1 cellular context compared by ENCODE assay signal in the genomic region with DNA sequence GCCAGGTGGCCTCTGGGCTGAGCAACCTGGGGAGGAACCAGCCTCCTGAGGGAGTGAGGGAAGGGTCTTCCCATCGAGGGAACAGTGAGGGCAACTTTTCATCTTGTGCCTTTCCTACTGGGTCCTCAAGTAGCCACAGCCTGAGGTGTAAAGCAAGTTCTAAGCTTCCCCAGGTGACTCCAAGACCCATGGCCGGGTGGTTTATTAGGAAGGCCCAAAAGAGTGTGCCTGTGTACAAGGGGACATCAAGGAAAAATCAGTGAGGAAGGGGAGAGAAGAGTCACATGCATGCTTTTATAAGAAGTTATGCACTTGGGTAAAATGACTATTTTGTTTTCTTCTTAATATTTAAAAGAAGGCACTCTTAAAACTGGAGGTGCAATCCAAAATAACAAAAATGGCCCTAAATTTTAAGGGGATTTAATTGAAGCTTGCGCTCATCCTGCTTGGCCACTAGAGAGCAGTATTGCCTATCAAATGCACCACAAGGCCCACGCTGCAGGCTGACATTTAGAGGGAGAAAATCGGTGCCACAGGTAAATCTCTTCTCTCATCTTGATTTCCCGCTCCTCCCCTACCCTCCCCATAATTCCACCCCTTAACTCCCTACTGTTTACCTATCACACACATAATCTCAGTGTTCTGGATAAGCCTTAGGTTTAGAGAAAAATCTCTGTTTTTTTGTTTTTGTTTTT.
TF ChIP-seq lines count a peak whose summit lies in the region.

No MANE protein-coding gene starts in this region.

TF ChIP-seq in GM23338, 12 proteins besides CTCF, POLR2A, EP300 and RAD21 (continued from another document):
- TF ChIP-seq, protein P1, sequence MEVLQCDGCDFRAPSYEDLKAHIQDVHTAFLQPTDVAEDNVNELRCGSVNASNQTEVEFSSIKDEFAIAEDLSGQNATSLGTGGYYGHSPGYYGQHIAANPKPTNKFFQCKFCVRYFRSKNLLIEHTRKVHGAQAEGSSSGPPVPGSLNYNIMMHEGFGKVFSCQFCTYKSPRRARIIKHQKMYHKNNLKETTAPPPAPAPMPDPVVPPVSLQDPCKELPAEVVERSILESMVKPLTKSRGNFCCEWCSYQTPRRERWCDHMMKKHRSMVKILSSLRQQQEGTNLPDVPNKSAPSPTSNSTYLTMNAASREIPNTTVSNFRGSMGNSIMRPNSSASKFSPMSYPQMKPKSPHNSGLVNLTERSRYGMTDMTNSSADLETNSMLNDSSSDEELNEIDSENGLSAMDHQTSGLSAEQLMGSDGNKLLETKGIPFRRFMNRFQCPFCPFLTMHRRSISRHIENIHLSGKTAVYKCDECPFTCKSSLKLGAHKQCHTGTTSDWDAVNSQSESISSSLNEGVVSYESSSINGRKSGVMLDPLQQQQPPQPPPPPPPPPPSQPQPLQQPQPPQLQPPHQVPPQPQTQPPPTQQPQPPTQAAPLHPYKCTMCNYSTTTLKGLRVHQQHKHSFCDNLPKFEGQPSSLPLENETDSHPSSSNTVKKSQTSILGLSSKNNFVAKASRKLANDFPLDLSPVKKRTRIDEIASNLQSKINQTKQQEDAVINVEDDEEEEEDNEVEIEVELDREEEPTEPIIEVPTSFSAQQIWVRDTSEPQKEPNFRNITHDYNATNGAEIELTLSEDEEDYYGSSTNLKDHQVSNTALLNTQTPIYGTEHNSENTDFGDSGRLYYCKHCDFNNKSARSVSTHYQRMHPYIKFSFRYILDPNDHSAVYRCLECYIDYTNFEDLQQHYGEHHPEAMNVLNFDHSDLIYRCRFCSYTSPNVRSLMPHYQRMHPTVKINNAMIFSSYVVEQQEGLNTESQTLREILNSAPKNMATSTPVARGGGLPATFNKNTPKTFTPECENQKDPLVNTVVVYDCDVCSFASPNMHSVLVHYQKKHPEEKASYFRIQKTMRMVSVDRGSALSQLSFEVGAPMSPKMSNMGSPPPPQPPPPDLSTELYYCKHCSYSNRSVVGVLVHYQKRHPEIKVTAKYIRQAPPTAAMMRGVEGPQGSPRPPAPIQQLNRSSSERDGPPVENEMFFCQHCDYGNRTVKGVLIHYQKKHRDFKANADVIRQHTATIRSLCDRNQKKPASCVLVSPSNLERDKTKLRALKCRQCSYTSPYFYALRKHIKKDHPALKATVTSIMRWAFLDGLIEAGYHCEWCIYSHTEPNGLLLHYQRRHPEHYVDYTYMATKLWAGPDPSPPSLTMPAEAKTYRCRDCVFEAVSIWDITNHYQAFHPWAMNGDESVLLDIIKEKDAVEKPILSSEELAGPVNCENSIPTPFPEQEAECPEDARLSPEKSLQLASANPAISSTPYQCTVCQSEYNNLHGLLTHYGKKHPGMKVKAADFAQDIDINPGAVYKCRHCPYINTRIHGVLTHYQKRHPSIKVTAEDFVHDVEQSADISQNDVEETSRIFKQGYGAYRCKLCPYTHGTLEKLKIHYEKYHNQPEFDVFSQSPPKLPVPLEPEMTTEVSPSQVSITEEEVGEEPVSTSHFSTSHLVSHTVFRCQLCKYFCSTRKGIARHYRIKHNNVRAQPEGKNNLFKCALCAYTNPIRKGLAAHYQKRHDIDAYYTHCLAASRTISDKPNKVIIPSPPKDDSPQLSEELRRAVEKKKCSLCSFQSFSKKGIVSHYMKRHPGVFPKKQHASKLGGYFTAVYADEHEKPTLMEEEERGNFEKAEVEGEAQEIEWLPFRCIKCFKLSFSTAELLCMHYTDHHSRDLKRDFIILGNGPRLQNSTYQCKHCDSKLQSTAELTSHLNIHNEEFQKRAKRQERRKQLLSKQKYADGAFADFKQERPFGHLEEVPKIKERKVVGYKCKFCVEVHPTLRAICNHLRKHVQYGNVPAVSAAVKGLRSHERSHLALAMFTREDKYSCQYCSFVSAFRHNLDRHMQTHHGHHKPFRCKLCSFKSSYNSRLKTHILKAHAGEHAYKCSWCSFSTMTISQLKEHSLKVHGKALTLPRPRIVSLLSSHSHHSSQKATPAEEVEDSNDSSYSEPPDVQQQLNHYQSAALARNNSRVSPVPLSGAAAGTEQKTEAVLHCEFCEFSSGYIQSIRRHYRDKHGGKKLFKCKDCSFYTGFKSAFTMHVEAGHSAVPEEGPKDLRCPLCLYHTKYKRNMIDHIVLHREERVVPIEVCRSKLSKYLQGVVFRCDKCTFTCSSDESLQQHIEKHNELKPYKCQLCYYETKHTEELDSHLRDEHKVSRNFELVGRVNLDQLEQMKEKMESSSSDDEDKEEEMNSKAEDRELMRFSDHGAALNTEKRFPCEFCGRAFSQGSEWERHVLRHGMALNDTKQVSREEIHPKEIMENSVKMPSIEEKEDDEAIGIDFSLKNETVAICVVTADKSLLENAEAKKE (CRISPR knock-in tag; IDR thresholded peaks at IDR 0.05) = no peak
- TF ChIP-seq JUNB (IDR thresholded peaks at IDR 0.05; ENCODE audit: unreplicated experiment) (no peak), STAT1 (IDR thresholded peaks at IDR 0.05; ENCODE audit: unreplicated experiment) (no peak), EZH2phosphoT487 (IDR thresholded peaks at IDR 0.05; ENCODE audit: unreplicated experiment) (no peak), ZNF331 (CRISPR knock-in tag; IDR thresholded peaks at IDR 0.05; ENCODE audit: low read depth) (no peak)
